In the genomic region with DNA sequence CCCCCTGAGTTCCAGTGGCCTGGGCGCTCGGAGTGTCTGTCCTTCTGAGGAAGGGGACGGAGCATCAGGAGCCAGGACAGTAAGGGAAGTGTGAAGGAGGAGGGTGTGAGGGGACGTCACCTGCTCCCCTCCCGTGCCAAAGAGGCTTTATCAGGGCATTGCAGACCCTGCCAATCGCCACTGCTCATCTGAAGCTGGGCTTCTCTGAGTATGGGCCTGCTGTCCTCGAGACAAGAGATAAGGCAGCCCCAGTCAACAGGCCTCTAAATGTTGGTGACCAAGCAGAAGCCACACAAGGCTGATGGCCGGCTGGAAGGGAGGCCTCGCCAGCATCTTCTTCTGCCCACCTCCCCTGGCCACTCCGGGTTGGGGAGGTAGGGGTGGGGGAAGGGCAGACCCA, we compare ENCODE assay signal across 1 cellular context.
TF ChIP-seq lines count a peak whose summit lies in the region.

No MANE protein-coding gene starts in this region.

TF ChIP-seq in A549, 52 proteins besides CTCF, POLR2A, EP300 and RAD21 (continued from another document):
- TF ChIP-seq, protein P1, sequence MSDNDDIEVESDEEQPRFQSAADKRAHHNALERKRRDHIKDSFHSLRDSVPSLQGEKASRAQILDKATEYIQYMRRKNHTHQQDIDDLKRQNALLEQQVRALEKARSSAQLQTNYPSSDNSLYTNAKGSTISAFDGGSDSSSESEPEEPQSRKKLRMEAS (IDR thresholded peaks at IDR 0.05) = no peak
